ENCODE assay signal across 17 cellular contexts in genomic region chr12:44574586-44574985, GRCh38.
A peak's percentile ranks its signal among the peaks of the same experiment; 100 is the strongest.
DNase-seq lines count a peak whose midpoint lies in the region; ATAC-seq and TF ChIP-seq lines count a peak whose summit lies in the region.
"Had no signal": no experiment of that assay in that cellular context is flagged by ENCODE, and none has a peak within 500 bp of the region (broad histone marks: within the 10 kb centered on the region; RNA-seq: fewer than 3 reads in every experiment).

No MANE protein-coding gene starts in this region.

- no peak overlapping the region for H3K4me3 ChIP-seq in astrocyte of the spinal cord (ENCODE audit: low read depth, low read length)
- H3K4me3 ChIP-seq in mesenchymal stem cell (ENCODE audit: insufficient read depth in 1 of 2, low read depth in 1 of 2, low read length in 2 of 2): no peak overlapping the region
- H3K4me3 ChIP-seq in upper lobe of left lung: no peak overlapping the region
- H3K4me3 ChIP-seq: A549, HAP-1 had no signal

- no peak overlapping the region for H4K8ac ChIP-seq in mesenchymal stem cell (ENCODE audit: low read length)

- no peak overlapping the region for H3K4ac ChIP-seq in mesenchymal stem cell (ENCODE audit: low read depth in 1 of 2, low read length in 2 of 2)

- H2BK120ac ChIP-seq in mesenchymal stem cell (ENCODE audit: low read depth, low read length): no peak overlapping the region

- TF ChIP-seq CTCF in astrocyte of the spinal cord (IDR thresholded peaks at IDR 0.05; ENCODE audit: low read depth, low read length): no peak
- TF ChIP-seq CTCF in omental fat pad (IDR thresholded peaks at IDR 0.05): no peak
- TF ChIP-seq CTCF in upper lobe of left lung (IDR thresholded peaks at IDR 0.05): no peak

- H3K9ac ChIP-seq in mesenchymal stem cell (ENCODE audit: low read length): no peak overlapping the region

- no peak for TF ChIP-seq POLR2A in upper lobe of left lung (IDR thresholded peaks at IDR 0.05)

- intact Hi-C loops in cardiac septum (cut with DNase I): no loop called here

- no peaks in the 10 kb centered on the region for H3K79me1 ChIP-seq in mesenchymal stem cell (replicated peaks; ENCODE audit: low read length, poor library complexity, severe bottlenecking)

- H2BK12ac ChIP-seq in mesenchymal stem cell (ENCODE audit: low read length in 2 of 2): no peak overlapping the region

- H3K23ac ChIP-seq in mesenchymal stem cell (ENCODE audit: low read length in 2 of 2): no peak overlapping the region

- in situ Hi-C loops in astrocyte of the spinal cord (cut with HindIII; ENCODE audit: low sequenced_read_pairs): no loop called here

- H4K91ac ChIP-seq in mesenchymal stem cell (ENCODE audit: low read length): no peak overlapping the region

- no peak overlapping the region for H2BK15ac ChIP-seq in mesenchymal stem cell (ENCODE audit: low read depth, poor library complexity, severe bottlenecking)

- no peak overlapping the region for H2AK5ac ChIP-seq in mesenchymal stem cell (ENCODE audit: low read length, severe bottlenecking)

- H3K9me3 ChIP-seq in mesenchymal stem cell (ENCODE audit: control insufficient read depth, low read length) (no peaks in the 10 kb centered on the region), upper lobe of left lung (no peaks in the 10 kb centered on the region)
- H3K9me3 ChIP-seq: A549, BE2C, HAP-1 had no signal

- no peak overlapping the region for H3K18ac ChIP-seq in mesenchymal stem cell (ENCODE audit: low read depth in 1 of 2, low read length in 2 of 2)

- no peaks in the 10 kb centered on the region for H3K36me3 ChIP-seq in mesenchymal stem cell (ENCODE audit: control insufficient read depth in 1 of 2, insufficient read depth in 2 of 2, low read depth in 1 of 2, low read length in 2 of 2)
- no peaks in the 10 kb centered on the region for H3K36me3 ChIP-seq in upper lobe of left lung
- H3K36me3 ChIP-seq: BE2C, HAP-1 had no signal

- H3K4me2 ChIP-seq in mesenchymal stem cell (ENCODE audit: low read length, poor library complexity, severe bottlenecking): no peak overlapping the region
- H3K4me2 ChIP-seq: A549 had no signal

- no peak overlapping the region for H2BK5ac ChIP-seq in mesenchymal stem cell (ENCODE audit: low read depth, low read length, poor library complexity, severe bottlenecking)

- no peak for TF ChIP-seq EP300 in upper lobe of left lung (IDR thresholded peaks at IDR 0.05)

- H3K27me3 ChIP-seq in mesenchymal stem cell (ENCODE audit: control insufficient read depth in 1 of 2, insufficient read depth in 1 of 2, low read length in 2 of 2) (no peaks in the 10 kb centered on the region), upper lobe of left lung (no peaks in the 10 kb centered on the region)
- H3K27me3 ChIP-seq: BE2C had no signal

- no peak overlapping the region for H2AFZ ChIP-seq in mesenchymal stem cell (ENCODE audit: low read depth, low read length)

- DNase-seq in A172 (ENCODE audit: low spot score) (peak; percentile 6), NCI-H226 (peak; percentile 82), astrocyte of the spinal cord (ENCODE audit: low read depth, low spot score) (peak; percentile 1), mesenchymal stem cell (peak; percentile 16), omental fat pad (ENCODE audit: low spot score) (no peak), cardiac septum (ENCODE audit: low spot score) (no peak), upper lobe of left lung (no peak)
- no peak for DNase-seq in activated CD8-positive, alpha-beta memory T cell treated with anti-CD3 and anti-CD28 coated beads, Interleukin-2, amount 50 U/mL, for 4 hours
- DNase-seq: BE2C; CD4-positive, alpha-beta memory T cell; DMS153; GF-D8; GOT3 had no signal

- H3K27ac ChIP-seq in mesenchymal stem cell (ENCODE audit: low read length, poor library complexity, severe bottlenecking) (no peak overlapping the region), upper lobe of left lung (no peak overlapping the region)
- H3K27ac ChIP-seq: A549, C4-2B had no signal

- H3K4me1 ChIP-seq in mesenchymal stem cell (ENCODE audit: control insufficient read depth, insufficient read depth, low read depth, low read length) (no peaks in the 10 kb centered on the region), upper lobe of left lung (no peaks in the 10 kb centered on the region)
- H3K4me1 ChIP-seq: A549, BE2C had no signal

- no peak overlapping the region for H3K14ac ChIP-seq in mesenchymal stem cell (ENCODE audit: low read length in 2 of 2)

- ATAC-seq in omental fat pad (ENCODE audit: low FRiP score) (no peak), upper lobe of left lung (ENCODE audit: low FRiP score in 2 of 2) (no peak)
- ATAC-seq: A549, HepG2 had no signal

Comparison
In these comparisons a context has a peak if more than half of its experiments do, and no peak if none do; other contexts are left out.
1. DNase-seq: peak in A172 (single experiment), NCI-H226 (single experiment), astrocyte of the spinal cord (single experiment) and mesenchymal stem cell (single experiment); none in omental fat pad (single experiment), cardiac septum (single experiment), upper lobe of left lung (0 of 2) and activated CD8-positive, alpha-beta memory T cell treated with anti-CD3 and anti-CD28 coated beads, Interleukin-2, amount 50 U/mL, for 4 hours (single experiment).